25 cellular contexts compared by ENCODE assay signal in the genomic region with DNA sequence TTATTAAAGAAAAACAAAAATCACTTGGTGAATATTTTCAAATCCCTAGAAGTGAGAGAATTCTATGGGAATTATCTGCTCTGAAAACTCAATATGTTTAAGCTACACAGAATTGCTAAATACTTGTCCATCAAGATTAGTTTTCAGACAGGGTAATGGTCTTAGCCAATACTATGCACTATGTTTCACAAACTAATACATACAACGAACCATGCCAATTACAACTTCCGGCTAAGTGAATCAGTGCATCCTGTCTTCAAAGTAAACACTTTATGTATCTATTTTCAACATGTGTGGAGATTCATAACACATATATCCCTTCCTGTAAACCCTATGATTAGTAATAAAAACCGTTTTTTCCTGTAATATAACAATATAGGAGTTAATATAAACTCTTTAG.
A peak's percentile ranks its signal among the peaks of the same experiment; 100 is the strongest.
DNase-seq lines count a peak whose midpoint lies in the region; ATAC-seq, FAIRE-seq and TF ChIP-seq lines count a peak whose summit lies in the region.
"Had no signal": no experiment of that assay in that cellular context is flagged by ENCODE, and none has a peak within 500 bp of the region (broad histone marks: within the 10 kb centered on the region; RNA-seq: fewer than 3 reads in every experiment).

No MANE protein-coding gene starts in this region.

- no peak overlapping the region for H3K18ac ChIP-seq in IMR-90 (ENCODE audit: low read depth, low read length)

- intact Hi-C loops in IMR-90 (cut with micrococcal nuclease): loop anchor here (5.0 to 10.0 kb wide), 2 partner anchors 180 to 222 kb away; partner anchors contain the start of gene POSTN
- intact Hi-C loops in ovary (cut with DNase I): no loop called here

- H3K36me3 ChIP-seq in IMR-90 (ENCODE audit: control insufficient read depth, insufficient read depth, low read length): no peaks in the 10 kb centered on the region
- H3K36me3 ChIP-seq in astrocyte (ENCODE audit: insufficient read depth, low read length): no peaks in the 10 kb centered on the region
- H3K36me3 ChIP-seq in ovary: no peaks in the 10 kb centered on the region

- H3K23ac ChIP-seq in IMR-90 (ENCODE audit: low read depth, low read length): no peak overlapping the region

- H3K9ac ChIP-seq in IMR-90 (ENCODE audit: low read depth, low read length) (no peak overlapping the region), astrocyte (ENCODE audit: low read length) (no peak overlapping the region)
- H3K9ac ChIP-seq: GM23248 had no signal

- no peak overlapping the region for H2BK20ac ChIP-seq in IMR-90 (ENCODE audit: low read depth, low read length)

- peaks cover 6% of the 10 kb centered on the region for H3K4me1 ChIP-seq in IMR-90 (ENCODE audit: control insufficient read depth, insufficient read depth, low read length)
- no peaks in the 10 kb centered on the region for H3K4me1 ChIP-seq in astrocyte (ENCODE audit: insufficient read depth, low read length)
- no peaks in the 10 kb centered on the region for H3K4me1 ChIP-seq in ovary (ENCODE audit: insufficient read depth)

- FAIRE-seq in astrocyte (lab: Jason Lieb, UNC): peak; percentile 39
- FAIRE-seq: GM18507 had no signal

- no peak overlapping the region for H3K14ac ChIP-seq in IMR-90 (replicated peaks; ENCODE audit: low read depth, low read length)

- no peak overlapping the region for H2BK5ac ChIP-seq in IMR-90 (ENCODE audit: low read depth, low read length, poor library complexity, severe bottlenecking)

- H3K4me3 Mint-ChIP-seq in astrocyte (ENCODE audit: unreplicated experiment) (no peak overlapping the region), mesothelial cell of epicardium (no peak overlapping the region)
- no peak overlapping the region for H3K4me3 Mint-ChIP-seq in stimulated activated naive CD8-positive, alpha-beta T cell treated with anti-CD3 and anti-CD28 coated beads, Interleukin-15, amount 100 ng/mL, for 72 hours
- H3K4me3 Mint-ChIP-seq: CD8-positive, alpha-beta T cell; H9 had no signal

- TF ChIP-seq CTCF in IMR-90 (conservative IDR thresholded peaks at IDR 0.05; ENCODE audit: low read depth, low read length): no peak
- no peak for TF ChIP-seq CTCF in astrocyte (IDR thresholded peaks at IDR 0.05; ENCODE audit: insufficient read depth, low read depth, low read length)
- no peak for TF ChIP-seq CTCF in fibroblast of mammary gland (conservative IDR thresholded peaks at IDR 0.05; ENCODE audit: control insufficient read depth, insufficient read depth, low read depth, low read length)
- TF ChIP-seq CTCF in mesothelial cell of epicardium (IDR thresholded peaks at IDR 0.05; ENCODE audit: unreplicated experiment): no peak
- no peak for TF ChIP-seq CTCF in ovary (IDR thresholded peaks at IDR 0.05)

- POLR2A ChIA-PET in IMR-90 (lab: Charles Lee; ENCODE audit: unreplicated experiment): no interaction called here

- H3K27ac ChIP-seq in IMR-90 (ENCODE audit: insufficient read depth, low read length): no peak overlapping the region
- no peak overlapping the region for H3K27ac ChIP-seq in astrocyte (ENCODE audit: low read depth, low read length)
- H3K27ac ChIP-seq in ovary: no peak overlapping the region
- H3K27ac ChIP-seq: GM23248, HL-60 had no signal

- TF ChIP-seq EP300 in ovary (IDR thresholded peaks at IDR 0.05): no peak

- H3K9me3 ChIP-seq in IMR-90 (ENCODE audit: control insufficient read depth, insufficient read depth, low read length) (no peaks in the 10 kb centered on the region), astrocyte (ENCODE audit: insufficient read depth, low read depth, low read length) (no peaks in the 10 kb centered on the region), ovary (no peaks in the 10 kb centered on the region)

- ATAC-seq in IMR-90 (ENCODE audit: low read depth) (no peak), HG02763 (IDR thresholded peaks at IDR 0.05; ENCODE audit: unreplicated experiment) (no peak)
- no peak for ATAC-seq in stimulated activated naive CD8-positive, alpha-beta T cell treated with anti-CD3 and anti-CD28 coated beads, Interleukin-15, amount 100 ng/mL, for 72 hours
- ATAC-seq: CD8-positive, alpha-beta T cell; PC-3 had no signal

- no peak overlapping the region for H2BK120ac ChIP-seq in IMR-90 (ENCODE audit: low read depth, low read length)

- no peak overlapping the region for H4K8ac ChIP-seq in IMR-90 (ENCODE audit: low read depth in 2 of 2, low read length in 2 of 2)

- no peak overlapping the region for H3K4ac ChIP-seq in IMR-90 (ENCODE audit: low read depth, low read length)

- peaks cover 11% of the 10 kb centered on the region for H3K4me1 Mint-ChIP-seq in astrocyte (ENCODE audit: low read depth, unreplicated experiment)
- H3K4me1 Mint-ChIP-seq in mesothelial cell of epicardium: peaks cover 51% of the 10 kb centered on the region
- no peaks in the 10 kb centered on the region for H3K4me1 Mint-ChIP-seq in stimulated activated naive CD8-positive, alpha-beta T cell treated with anti-CD3 and anti-CD28 coated beads, Interleukin-15, amount 100 ng/mL, for 72 hours

- H3K9me1 ChIP-seq in IMR-90 (ENCODE audit: insufficient read depth, low read length): peaks cover 2% of the 10 kb centered on the region

- no peaks in the 10 kb centered on the region for H4K20me1 ChIP-seq in IMR-90 (ENCODE audit: insufficient read depth, low read length)
- no peaks in the 10 kb centered on the region for H4K20me1 ChIP-seq in astrocyte (ENCODE audit: insufficient read depth, low read length)

- no peak overlapping the region for H3K56ac ChIP-seq in IMR-90 (ENCODE audit: extremely low read depth, insufficient read depth, low read length)

- BruUV-seq in IMR-90 (replicated peaks; lab: Mats Ljungman, UMichigan): no TSS peak

- no peak overlapping the region for H2AK5ac ChIP-seq in IMR-90 (ENCODE audit: low read depth, low read length)

- H3K9me3 Mint-ChIP-seq in astrocyte (ENCODE audit: unreplicated experiment) (no peaks in the 10 kb centered on the region), mesothelial cell of epicardium (peaks cover 6% of the 10 kb centered on the region)
- H3K9me3 Mint-ChIP-seq in stimulated activated naive CD8-positive, alpha-beta T cell treated with anti-CD3 and anti-CD28 coated beads, Interleukin-15, amount 100 ng/mL, for 72 hours: peaks cover 0 to 8% of the 10 kb centered on the region in 2 donors
- H3K9me3 Mint-ChIP-seq: H9 had no signal

- CTCF ChIA-PET in IMR-90 (lab: Yijun Ruan, JAX): no interaction called here

- H3K79me2 ChIP-seq in astrocyte (ENCODE audit: insufficient read depth, low read length): no peaks in the 10 kb centered on the region

- WGBS in IMR-90 (ENCODE audit: extremely low coverage in 2 of 2, insufficient read length in 1 of 2), 2 experiments: no CpG with 5 or more reads among the region's 3 CpGs
- 27 to 58% (median 39%) methylated on average over 3 of the region's 3 CpGs for WGBS in ovary, 3 donors

- TF ChIP-seq RAD21 in IMR-90 (IDR thresholded peaks at IDR 0.05; ENCODE audit: low read length): no peak

- H2BK15ac ChIP-seq in IMR-90 (ENCODE audit: low read depth, low read length): no peak overlapping the region

- no peak overlapping the region for H3K27ac Mint-ChIP-seq in astrocyte (ENCODE audit: unreplicated experiment)
- H3K27ac Mint-ChIP-seq in mesothelial cell of epicardium: peak overlapping the region; percentile 35
- H3K27ac Mint-ChIP-seq in stimulated activated naive CD8-positive, alpha-beta T cell treated with anti-CD3 and anti-CD28 coated beads, Interleukin-15, amount 100 ng/mL, for 72 hours: no peak overlapping the region
- H3K27ac Mint-ChIP-seq: CD8-positive, alpha-beta T cell; H9 had no signal

- H2AK9ac ChIP-seq in IMR-90 (replicated peaks; ENCODE audit: low read depth, low read length, poor library complexity): no peak overlapping the region

- H3K4me2 ChIP-seq in IMR-90 (ENCODE audit: low read depth, low read length) (no peak overlapping the region), astrocyte (ENCODE audit: low read length) (no peak overlapping the region)

- in situ Hi-C loops in IMR-90 (cut with MboI; ENCODE audit: low sequenced_read_pairs): no loop called here

- H4K5ac ChIP-seq in IMR-90 (ENCODE audit: low read depth, low read length): no peak overlapping the region

- H3K27me3 Mint-ChIP-seq in astrocyte (ENCODE audit: low read depth, unreplicated experiment) (no peaks in the 10 kb centered on the region), mesothelial cell of epicardium (ENCODE audit: low read depth) (no peaks in the 10 kb centered on the region)
- H3K27me3 Mint-ChIP-seq in stimulated activated naive CD8-positive, alpha-beta T cell treated with anti-CD3 and anti-CD28 coated beads, Interleukin-15, amount 100 ng/mL, for 72 hours: no peaks in the 10 kb centered on the region

- H3K36me3 Mint-ChIP-seq in astrocyte (ENCODE audit: low read depth, unreplicated experiment) (no peaks in the 10 kb centered on the region), mesothelial cell of epicardium (no peaks in the 10 kb centered on the region)
- H3K36me3 Mint-ChIP-seq: CD8-positive, alpha-beta T cell had no signal

- no peak overlapping the region for H4K91ac ChIP-seq in IMR-90 (ENCODE audit: insufficient read depth, low read depth, low read length)

- no peak for TF ChIP-seq POLR2A in IMR-90 (IDR thresholded peaks at IDR 0.05; ENCODE audit: low read depth, low read length)
- TF ChIP-seq POLR2A in ovary (IDR thresholded peaks at IDR 0.05): no peak

- H2AFZ ChIP-seq in IMR-90 (replicated peaks; ENCODE audit: low read length, poor library complexity) (no peak overlapping the region), astrocyte (ENCODE audit: low read depth, low read length) (no peak overlapping the region)
- H2AFZ ChIP-seq: GM23248 had no signal

- H3K4me3 ChIP-seq in IMR-90 (ENCODE audit: insufficient read depth, low read depth, low read length) (no peak overlapping the region), astrocyte (ENCODE audit: insufficient read depth, low read depth, low read length) (no peak overlapping the region), fibroblast of mammary gland (ENCODE audit: control insufficient read depth, low read depth, low read length) (no peak overlapping the region), ovary (no peak overlapping the region)
- H3K4me3 ChIP-seq: GM23248 had no signal

- DNase-seq in IMR-90 (peak; percentile 53), astrocyte (ENCODE audit: low read depth) (no peak), fibroblast of mammary gland (ENCODE audit: low read depth) (peak; percentile 16), mesothelial cell of epicardium (ENCODE audit: low spot score in 2 of 2, unreplicated experiment in 2 of 2) (no peak), ovary (no peak), NCI-H345 treated with DMSO at 0.1 percent for 48 hours (lab: John Stamatoyannopoulos, UW; ENCODE audit: unreplicated experiment) (no peak)
- DNase-seq in stimulated activated naive CD8-positive, alpha-beta T cell treated with anti-CD3 and anti-CD28 coated beads, Interleukin-15, amount 100 ng/mL, for 72 hours: no peak
- DNase-seq: ACHN; C1 segment of cervical spinal cord; CD8-positive, alpha-beta T cell; DND-41; GM23248; H9; KG1; NCI-H1105; NCI-H146; NCI-H2029; NCI-H2171; NCI-H345; NCI-H524 treated with DMSO at 0.1 percent for 48 hours; PC-3; SHP77 had no signal

- H3K79me1 ChIP-seq in IMR-90 (ENCODE audit: low read depth in 1 of 2, low read length in 2 of 2): no peaks in the 10 kb centered on the region

- H3K27me3 ChIP-seq in IMR-90 (ENCODE audit: control insufficient read depth, insufficient read depth, low read length) (no peaks in the 10 kb centered on the region), astrocyte (ENCODE audit: insufficient read depth, low read length) (no peaks in the 10 kb centered on the region), ovary (no peaks in the 10 kb centered on the region)

- dilution Hi-C loops in IMR-90 (cut with HindIII; ENCODE audit: low sequenced_read_pairs, unreplicated experiment): no loop called here

Comparison
In these comparisons a context has a peak if more than half of its experiments do, and no peak if none do; other contexts are left out.
1. DNase-seq: peak in IMR-90 (single experiment) and fibroblast of mammary gland (single experiment); none in astrocyte (single experiment), mesothelial cell of epicardium (0 of 2), stimulated activated naive CD8-positive, alpha-beta T cell treated with anti-CD3 and anti-CD28 coated beads, Interleukin-15, amount 100 ng/mL, for 72 hours (0 of 2), ovary (0 of 5) and NCI-H345 treated with DMSO at 0.1 percent for 48 hours (single experiment).